ENCODE assay signal across 9 cellular contexts in the genomic region with DNA sequence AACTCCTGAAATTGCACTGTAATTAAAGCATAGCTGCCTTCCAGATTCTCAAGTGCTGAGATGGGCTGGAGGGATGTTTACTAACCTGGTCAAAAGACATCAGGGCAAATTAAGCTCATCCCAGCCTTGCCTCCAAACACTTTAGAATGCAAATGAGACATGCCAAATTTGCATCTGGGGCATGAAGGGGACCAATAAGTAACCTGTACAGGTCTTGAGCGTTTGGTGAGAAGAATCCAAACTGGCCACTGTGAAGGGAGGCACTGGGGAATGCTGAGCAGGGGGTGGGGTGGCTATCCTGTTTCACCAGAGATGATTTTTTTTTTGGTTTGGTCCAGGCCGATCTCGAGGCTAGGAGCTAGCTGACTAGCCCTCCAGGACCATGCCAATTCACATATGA. TPM values are rescaled to one million over a fixed set of nuclear protein-coding genes. Genes with fewer than 3 reads are reported as not detected.
DNase-seq lines count a peak whose midpoint lies in the region; ATAC-seq and TF ChIP-seq lines count a peak whose summit lies in the region.
"Had no signal": no experiment of that assay in that cellular context is flagged by ENCODE, and none has a peak within 500 bp of the region (broad histone marks: within the 10 kb centered on the region; RNA-seq: fewer than 3 reads in every experiment).

No MANE protein-coding gene starts in this region.

- peak; percentile 53 for ATAC-seq in GM18502 (IDR thresholded peaks at IDR 0.05; ENCODE audit: poor library complexity, unreplicated experiment)
- ATAC-seq in GM21526 (IDR thresholded peaks at IDR 0.05; ENCODE audit: low FRiP score, unreplicated experiment) = peak; percentile 37
- no peak for ATAC-seq in SK-N-SH treated with all-trans-retinoic acid at 6 μM for 48 hours
- ATAC-seq: Panc1 had no signal

- H3K27me3 ChIP-seq in Loucy (ENCODE audit: insufficient read depth, low read length, poor library complexity, severe bottlenecking) (no peaks in the 10 kb centered on the region), esophagus (ENCODE audit: control insufficient read depth in 1 of 2, insufficient read depth in 2 of 2, low read length in 2 of 2) (no peaks in the 10 kb centered on the region), vagina (no peaks in the 10 kb centered on the region)

- no peak for DNase-seq in vagina (ENCODE audit: extremely low spot score in 2 of 2)
- no peak for DNase-seq in iPS-NIHi7 (ENCODE audit: extremely low spot score)
- DNase-seq in mucosa of gallbladder (ENCODE audit: low spot score) = no peak

- H3K79me2 ChIP-seq in Loucy (ENCODE audit: insufficient read depth, low read length) = no peaks in the 10 kb centered on the region

- peak overlapping the region; percentile 37 for H3K9ac ChIP-seq in Loucy (ENCODE audit: low read depth, low read length, poor library complexity, severe bottlenecking)

- WGBS in esophagus, 2 donors = 20 to 27% methylated on average over 3 of the region's 3 CpGs

- H3K4me1 ChIP-seq in Loucy (ENCODE audit: insufficient read depth, low read length, poor library complexity, severe bottlenecking) = peaks cover 15% of the 10 kb centered on the region
- H3K4me1 ChIP-seq in esophagus (ENCODE audit: control insufficient read depth in 2 of 2, insufficient read depth in 2 of 2, low read length in 1 of 2) = peaks cover 0 to 13% of the 10 kb centered on the region in 2 donors
- H3K4me1 ChIP-seq in vagina = peaks cover 21% of the 10 kb centered on the region

- peak overlapping the region; percentile 44 for H3K4me3 ChIP-seq in Loucy (ENCODE audit: low read length, poor library complexity, severe bottlenecking)
- H3K4me3 ChIP-seq in esophagus (ENCODE audit: low read depth in 1 of 2, low read length in 2 of 2) = peak overlapping the region; percentile 5 to 11
- peak overlapping the region; percentile 15 to 25 for H3K4me3 ChIP-seq in vagina

- intact Hi-C loops in vagina (cut with DNase I) = no loop called here

- no peak for TF ChIP-seq CTCF in Loucy (conservative IDR thresholded peaks at IDR 0.05; ENCODE audit: low read length)
- TF ChIP-seq CTCF in vagina (IDR thresholded peaks at IDR 0.05) = no peak

- no peaks in the 10 kb centered on the region for H3F3A ChIP-seq in Loucy (ENCODE audit: low read depth)

- peak overlapping the region; percentile 65; the same call in 1 of the 2 replicates for H2AFZ ChIP-seq in Loucy (ENCODE audit: low read length)

- H3K4me2 ChIP-seq in Loucy (ENCODE audit: low read depth, low read length, poor library complexity, severe bottlenecking) = peak overlapping the region; percentile 60

- H3K36me3 ChIP-seq in Loucy (ENCODE audit: insufficient read depth, low read length) (no peaks in the 10 kb centered on the region), esophagus (ENCODE audit: control insufficient read depth in 2 of 2, insufficient read depth in 2 of 2, low read length in 1 of 2) (no peaks in the 10 kb centered on the region), vagina (no peaks in the 10 kb centered on the region)

- peak overlapping the region; percentile 50 to 54 for H3K27ac ChIP-seq in esophagus (ENCODE audit: low read depth in 2 of 2, low read length in 1 of 2)
- H3K27ac ChIP-seq in vagina = peak overlapping the region; percentile 33

- TF ChIP-seq POLR2A in vagina (IDR thresholded peaks at IDR 0.05) = no peak

- no peaks in the 10 kb centered on the region for H4K20me1 ChIP-seq in Loucy (ENCODE audit: insufficient read depth, low read length, poor library complexity, severe bottlenecking)

- H3K9me3 ChIP-seq in Loucy (ENCODE audit: insufficient read depth, low read depth, low read length) (no peaks in the 10 kb centered on the region), esophagus (ENCODE audit: control insufficient read depth in 2 of 2, insufficient read depth in 1 of 2, low read depth in 1 of 2, low read length in 1 of 2) (no peaks in the 10 kb centered on the region), vagina (no peaks in the 10 kb centered on the region)

- no peaks in the 10 kb centered on the region for H3K9me2 ChIP-seq in Loucy (replicated peaks; ENCODE audit: low read depth, low read length)

TF ChIP-seq in SK-N-SH treated with all-trans-retinoic acid at 6 μM for 48 hours, 23 proteins besides CTCF, POLR2A, EP300 and RAD21:
- TF ChIP-seq ZNF565 (CRISPR knock-in tag; conservative IDR thresholded peaks at IDR 0.05; ENCODE audit: low read depth) = no peak
- no peak for TF ChIP-seq ZNF70 (CRISPR knock-in tag; IDR thresholded peaks at IDR 0.05)
- TF ChIP-seq, protein P1, sequence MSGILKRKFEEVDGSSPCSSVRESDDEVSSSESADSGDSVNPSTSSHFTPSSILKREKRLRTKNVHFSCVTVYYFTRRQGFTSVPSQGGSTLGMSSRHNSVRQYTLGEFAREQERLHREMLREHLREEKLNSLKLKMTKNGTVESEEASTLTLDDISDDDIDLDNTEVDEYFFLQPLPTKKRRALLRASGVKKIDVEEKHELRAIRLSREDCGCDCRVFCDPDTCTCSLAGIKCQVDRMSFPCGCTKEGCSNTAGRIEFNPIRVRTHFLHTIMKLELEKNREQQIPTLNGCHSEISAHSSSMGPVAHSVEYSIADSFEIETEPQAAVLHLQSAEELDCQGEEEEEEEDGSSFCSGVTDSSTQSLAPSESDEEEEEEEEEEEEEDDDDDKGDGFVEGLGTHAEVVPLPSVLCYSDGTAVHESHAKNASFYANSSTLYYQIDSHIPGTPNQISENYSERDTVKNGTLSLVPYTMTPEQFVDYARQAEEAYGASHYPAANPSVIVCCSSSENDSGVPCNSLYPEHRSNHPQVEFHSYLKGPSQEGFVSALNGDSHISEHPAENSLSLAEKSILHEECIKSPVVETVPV (CRISPR knock-in tag; IDR thresholded peaks at IDR 0.05) = no peak
- TF ChIP-seq BACH2 (CRISPR knock-in tag; IDR thresholded peaks at IDR 0.05; ENCODE audit: borderline replicate concordance) = no peak
- TF ChIP-seq ISL1 (CRISPR knock-in tag; IDR thresholded peaks at IDR 0.05) = no peak

RNA-seq across cellular contexts. Expression of gene ADA2, which starts 38.3 kb away (rescaled TPM):
- polyA plus RNA-seq in esophagus = 1 to 10 TPM; 2.7 to 5.2 TPM
- 4.7 TPM for total RNA-seq in vagina
- 54.4 TPM for total RNA-seq in mucosa of gallbladder
